In the genomic region with DNA sequence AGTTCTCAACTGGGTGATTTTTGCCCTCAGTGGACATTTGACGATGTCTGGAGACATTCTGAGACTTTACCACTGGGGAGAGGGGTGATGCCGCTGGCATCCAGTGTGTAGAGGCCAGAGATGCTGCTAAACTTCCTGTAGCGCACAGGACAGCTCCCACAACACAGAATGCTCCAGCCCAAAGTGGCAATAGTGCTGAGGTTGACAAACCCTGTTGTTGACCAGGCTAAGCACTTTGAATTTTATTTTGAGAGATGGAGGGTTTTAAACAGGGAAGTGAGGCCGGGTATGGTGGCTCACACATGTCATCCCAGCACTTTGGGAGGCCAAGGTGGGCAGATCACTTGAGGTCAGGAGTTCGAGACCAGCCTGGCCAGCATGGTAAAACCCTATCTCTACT, we compare ENCODE assay signal across 27 cellular contexts. TPM values are rescaled to one million over a fixed set of nuclear protein-coding genes. Genes with fewer than 3 reads are reported as not detected.
"Had no signal": no experiment of that assay in that cellular context is flagged by ENCODE, and none has a peak within 500 bp of the region (broad histone marks: within the 10 kb centered on the region; RNA-seq: fewer than 3 reads in every experiment).

No MANE protein-coding gene starts in this region.

- H3K4me1 Mint-ChIP-seq: mesothelial cell of epicardium, nephron progenitor cell had no signal

- ATAC-seq: effector memory CD8-positive, alpha-beta T cell; heart right ventricle; left cardiac atrium; left lung; mucosa of descending colon; naive thymus-derived CD4-positive, alpha-beta T cell; right cardiac atrium had no signal

- H3K4me3 ChIP-seq: colonic mucosa, esophagus squamous epithelium, heart right ventricle, left lung, mucosa of descending colon, prostate gland, stomach, thyroid gland, vagina had no signal

- H3K9me3 ChIP-seq: colonic mucosa, prostate gland, thyroid gland, vagina had no signal

- H3K4me3 Mint-ChIP-seq: effector memory CD8-positive, alpha-beta T cell; mesothelial cell of epicardium; naive thymus-derived CD4-positive, alpha-beta T cell; nephron progenitor cell had no signal

- H3K4me1 ChIP-seq: colonic mucosa, esophagus squamous epithelium, heart right ventricle, prostate gland, thyroid gland, vagina had no signal

- H3K27ac Mint-ChIP-seq: effector memory CD8-positive, alpha-beta T cell; mesothelial cell of epicardium; naive thymus-derived CD4-positive, alpha-beta T cell; nephron progenitor cell had no signal

- H3K27me3 ChIP-seq: colonic mucosa, esophagus squamous epithelium, heart right ventricle, left lung, stomach, thyroid gland, vagina had no signal

- H3K36me3 ChIP-seq: colonic mucosa, esophagus squamous epithelium, heart right ventricle, left lung, prostate gland, stomach, thyroid gland, vagina had no signal

- H3K27ac ChIP-seq: colonic mucosa, esophagus squamous epithelium, heart right ventricle, left lung, prostate gland, stomach, thyroid gland, vagina had no signal

- DNase-seq: colonic mucosa; dermis blood vessel endothelial cell; effector memory CD8-positive, alpha-beta T cell; erythroblast; esophagus squamous epithelium; foreskin melanocyte; glutamatergic neuron; heart right ventricle; hippocampal formation; left cardiac atrium; left lung; mesenchymal stem cell; mucosa of descending colon; naive thymus-derived CD4-positive, alpha-beta T cell; nephron progenitor cell; nucleus accumbens; right cardiac atrium; small intestine; stimulated activated CD4-positive, alpha-beta T cell treated with anti-CD3 and anti-CD28 coated beads, Interleukin-15, amount 100 ng/mL, for 24 hours; stimulated activated CD4-positive, alpha-beta T cell treated with anti-CD3 and anti-CD28 coated beads, Interleukin-2, amount 100 ng/mL, for 48 hours; stimulated activated naive CD4-positive, alpha-beta T cell treated with Interleukin-2 at 50 U/mL for 16 hours; stomach; thyroid gland; trophoblast cell had no signal

RNA-seq across cellular contexts. Expression of a gene that starts 44.0 kb away (rescaled TPM):
- polyA plus RNA-seq: naive thymus-derived CD4-positive, alpha-beta T cell had no signal
